In genomic region chr7:78395298-78396120, GRCh38 we compare ENCODE assay signal across 29 cellular contexts.
"Had no signal": no experiment of that assay in that cellular context is flagged by ENCODE, and none has a peak within 500 bp of the region (broad histone marks: within the 10 kb centered on the region; RNA-seq: fewer than 3 reads in every experiment).

No MANE protein-coding gene starts in this region.

- H3K4me3 ChIP-seq: esophagus squamous epithelium, pancreas, prostate gland, testis, transverse colon had no signal

- H3K4me1 Mint-ChIP-seq: activated CD4-positive, alpha-beta memory T cell treated with anti-CD3 and anti-CD28 coated beads, Interleukin-2, amount 10 ng/mL, durations not matched to agents 7 days and 5 days; activated CD4-positive, alpha-beta T cell treated with anti-CD3 and anti-CD28 coated beads, Interleukin-2, amount 10 ng/mL, durations not matched to agents 7 days and 5 days; activated T-helper 17 cell treated with anti-CD3 and anti-CD28 coated beads, Interleukin-2, amount 50 U/mL, for 72 hours; central memory CD8-positive, alpha-beta T cell; memory B cell; naive B cell; nephron progenitor cell had no signal

- H3K36me3 ChIP-seq: esophagus squamous epithelium, neutrophil, pancreas, prostate gland, transverse colon had no signal

- H3K27ac ChIP-seq: epithelial cell of prostate, esophagus squamous epithelium, neutrophil, pancreas, prostate gland, testis, transverse colon had no signal

- H3K27ac Mint-ChIP-seq: activated CD4-positive, alpha-beta memory T cell treated with anti-CD3 and anti-CD28 coated beads, Interleukin-2, amount 10 ng/mL, durations not matched to agents 7 days and 5 days; activated CD4-positive, alpha-beta T cell treated with anti-CD3 and anti-CD28 coated beads, Interleukin-2, amount 10 ng/mL, durations not matched to agents 7 days and 5 days; activated T-cell treated with anti-CD3 and anti-CD28 coated beads, Interleukin-2, amount 50 U/mL, for 24 hours; activated T-helper 17 cell treated with anti-CD3 and anti-CD28 coated beads, Interleukin-2, amount 50 U/mL, for 72 hours; memory B cell; naive B cell; nephron progenitor cell; WTC11 had no signal

- DNase-seq: activated CD4-positive, alpha-beta memory T cell treated with anti-CD3 and anti-CD28 coated beads, Interleukin-2, amount 10 ng/mL, durations not matched to agents 7 days and 5 days; activated CD4-positive, alpha-beta T cell treated with anti-CD3 and anti-CD28 coated beads for 1 hour; activated CD4-positive, alpha-beta T cell treated with anti-CD3 and anti-CD28 coated beads, Interleukin-2, amount 10 ng/mL, durations not matched to agents 7 days and 5 days; activated CD8-positive, alpha-beta memory T cell treated with anti-CD3 and anti-CD28 coated beads, Interleukin-2, amount 50 U/mL, for 48 hours; activated gamma-delta T cell treated with Interleukin-2 at 50 U/mL for 16 hours; activated naive CD4-positive, alpha-beta T cell treated with anti-CD3 and anti-CD28 coated beads, Interleukin-2, amount 50 U/mL, for 16 hours; activated T-cell treated with anti-CD3 and anti-CD28 coated beads, Interleukin-2, amount 50 U/mL, for 24 hours; amygdala; effector CD8-positive, alpha-beta T cell; esophagus squamous epithelium; foreskin melanocyte; islet precursor cell; naive B cell; nephron progenitor cell; pancreas; retina; stimulated activated CD4-positive, alpha-beta T cell treated with anti-CD3 and anti-CD28 coated beads, Interleukin-15, amount 100 ng/mL, for 24 hours; stimulated activated CD4-positive, alpha-beta T cell treated with anti-CD3 and anti-CD28 coated beads, Interleukin-2, amount 100 ng/mL, for 24 hours; stimulated activated naive CD4-positive, alpha-beta T cell; T-helper 2 cell; testis; transverse colon had no signal

- ATAC-seq: activated T-helper 17 cell treated with anti-CD3 and anti-CD28 coated beads, Interleukin-2, amount 50 U/mL, for 72 hours; pancreas; WTC11 had no signal

- H3K36me3 Mint-ChIP-seq: memory B cell, naive B cell, WTC11 had no signal

- H3K4me1 ChIP-seq: esophagus squamous epithelium, pancreas, prostate gland, testis, transverse colon had no signal

- H3K27me3 Mint-ChIP-seq: activated CD4-positive, alpha-beta memory T cell treated with anti-CD3 and anti-CD28 coated beads, Interleukin-2, amount 10 ng/mL, durations not matched to agents 7 days and 5 days; activated T-cell treated with anti-CD3 and anti-CD28 coated beads, Interleukin-2, amount 50 U/mL, for 24 hours; central memory CD8-positive, alpha-beta T cell had no signal

- H3K27me3 ChIP-seq: esophagus squamous epithelium, neutrophil, pancreas, testis, transverse colon had no signal

- H3K9me3 ChIP-seq: esophagus squamous epithelium, neutrophil, pancreas, prostate gland, testis, transverse colon had no signal

- H3K9me3 Mint-ChIP-seq: activated CD4-positive, alpha-beta memory T cell treated with anti-CD3 and anti-CD28 coated beads, Interleukin-2, amount 10 ng/mL, durations not matched to agents 7 days and 5 days; activated CD4-positive, alpha-beta T cell treated with anti-CD3 and anti-CD28 coated beads, Interleukin-2, amount 10 ng/mL, durations not matched to agents 7 days and 5 days; activated T-cell treated with anti-CD3 and anti-CD28 coated beads, Interleukin-2, amount 50 U/mL, for 24 hours; activated T-helper 17 cell treated with anti-CD3 and anti-CD28 coated beads, Interleukin-2, amount 50 U/mL, for 72 hours; memory B cell; nephron progenitor cell; WTC11 had no signal

- H3K4me3 Mint-ChIP-seq: activated CD4-positive, alpha-beta memory T cell treated with anti-CD3 and anti-CD28 coated beads, Interleukin-2, amount 10 ng/mL, durations not matched to agents 7 days and 5 days; activated CD4-positive, alpha-beta T cell treated with anti-CD3 and anti-CD28 coated beads, Interleukin-2, amount 10 ng/mL, durations not matched to agents 7 days and 5 days; activated T-cell treated with anti-CD3 and anti-CD28 coated beads, Interleukin-2, amount 50 U/mL, for 24 hours; activated T-helper 17 cell treated with anti-CD3 and anti-CD28 coated beads, Interleukin-2, amount 50 U/mL, for 72 hours; central memory CD8-positive, alpha-beta T cell; memory B cell; naive B cell; nephron progenitor cell; WTC11 had no signal
